Comparison of ENCODE assay signal across 19 cellular contexts in genomic region chr7:9978111-9979064, GRCh38.
A peak's percentile ranks its signal among the peaks of the same experiment; 100 is the strongest.
DNase-seq lines count a peak whose midpoint lies in the region; ATAC-seq and TF ChIP-seq lines count a peak whose summit lies in the region.
"Had no signal": no experiment of that assay in that cellular context is flagged by ENCODE, and none has a peak within 500 bp of the region (broad histone marks: within the 10 kb centered on the region; RNA-seq: fewer than 3 reads in every experiment).

No MANE protein-coding gene starts in this region.

- no peak overlapping the region for H3K27ac ChIP-seq in OCI-LY3 (ENCODE audit: low read length)
- H3K27ac ChIP-seq in parathyroid adenoma: no peak overlapping the region
- H3K27ac ChIP-seq: 22Rv1 had no signal

- no peak overlapping the region for H3K4me3 ChIP-seq in OCI-LY3 (ENCODE audit: low read length)
- H3K4me3 ChIP-seq in endocrine pancreas (ENCODE audit: control insufficient read depth, insufficient read depth, low read length): peak overlapping the region; percentile 56
- H3K4me3 ChIP-seq in parathyroid adenoma (ENCODE audit: low read depth, low read length): no peak overlapping the region
- H3K4me3 ChIP-seq: GM12878 had no signal

- H2AFZ ChIP-seq in OCI-LY3 (ENCODE audit: low read depth, low read length) (no peak overlapping the region), parathyroid adenoma (no peak overlapping the region)

- H3K4me1 ChIP-seq in OCI-LY3 (ENCODE audit: low read length) (peaks cover 9% of the 10 kb centered on the region), endocrine pancreas (ENCODE audit: control insufficient read depth, insufficient read depth, low read length) (peaks cover 5% of the 10 kb centered on the region), parathyroid adenoma (peaks cover 3% of the 10 kb centered on the region)

- DNase-seq in NCI-H82 (lab: John Stamatoyannopoulos, UW) (peak; percentile 7), NCI-H82 treated with DMSO at 0.1 percent for 48 hours (lab: John Stamatoyannopoulos, UW; ENCODE audit: unreplicated experiment) (no peak), RKO (ENCODE audit: low spot score) (no peak)
- DNase-seq: CD4-positive, alpha-beta memory T cell; DMS153; GF-D8; NCI-H1105; NCI-H2081; NCI-H2171 treated with DMSO at 0.1 percent for 48 hours; NCI-H446; RPMI8226; SIG-M5 had no signal

- H3K9ac ChIP-seq in OCI-LY3 (ENCODE audit: low read length) (no peak overlapping the region), endocrine pancreas (ENCODE audit: control insufficient read depth, insufficient read depth, low read length) (no peak overlapping the region), parathyroid adenoma (no peak overlapping the region)

- H4K20me1 ChIP-seq in OCI-LY3 (ENCODE audit: insufficient read depth, low read length): no peaks in the 10 kb centered on the region

- H3K4me2 ChIP-seq in OCI-LY3 (ENCODE audit: low read length): peak overlapping the region; percentile 23; the same call in 1 of the 2 replicates
- H3K4me2 ChIP-seq in parathyroid adenoma (ENCODE audit: low read length): peak overlapping the region; percentile 29

- H3K27me3 ChIP-seq in OCI-LY3 (ENCODE audit: low read depth, low read length) (no peaks in the 10 kb centered on the region), endocrine pancreas (ENCODE audit: control insufficient read depth, insufficient read depth, low read length) (no peaks in the 10 kb centered on the region), parathyroid adenoma (ENCODE audit: control insufficient read depth, insufficient read depth, low read length) (no peaks in the 10 kb centered on the region)

- no peaks in the 10 kb centered on the region for H3K36me3 ChIP-seq in OCI-LY3 (replicated peaks; ENCODE audit: low read depth, low read length)
- no peaks in the 10 kb centered on the region for H3K36me3 ChIP-seq in endocrine pancreas (ENCODE audit: control insufficient read depth, insufficient read depth, low read length)
- H3K36me3 ChIP-seq in parathyroid adenoma (ENCODE audit: control insufficient read depth, insufficient read depth, low read length): no peaks in the 10 kb centered on the region

- no peaks in the 10 kb centered on the region for H3K79me2 ChIP-seq in OCI-LY3 (ENCODE audit: low read length)
- H3K79me2 ChIP-seq in parathyroid adenoma: no peaks in the 10 kb centered on the region

- TF ChIP-seq CTCF in OCI-LY3 (IDR thresholded peaks at IDR 0.05; ENCODE audit: low read depth, low read length): no peak
- no peak for TF ChIP-seq CTCF in parathyroid adenoma (IDR thresholded peaks at IDR 0.05)

- ATAC-seq in HG03175 (IDR thresholded peaks at IDR 0.05; ENCODE audit: unreplicated experiment): no peak
- ATAC-seq in GM19463 (IDR thresholded peaks at IDR 0.05; ENCODE audit: unreplicated experiment): no peak
- ATAC-seq: GM12878 had no signal

- H3K9me3 ChIP-seq in OCI-LY3 (ENCODE audit: insufficient read depth, low read length) (no peaks in the 10 kb centered on the region), endocrine pancreas (ENCODE audit: control insufficient read depth, low read length) (no peaks in the 10 kb centered on the region), parathyroid adenoma (ENCODE audit: control insufficient read depth, low read length) (no peaks in the 10 kb centered on the region)
